ENCODE assay signal across 1 cellular context in the genomic region with DNA sequence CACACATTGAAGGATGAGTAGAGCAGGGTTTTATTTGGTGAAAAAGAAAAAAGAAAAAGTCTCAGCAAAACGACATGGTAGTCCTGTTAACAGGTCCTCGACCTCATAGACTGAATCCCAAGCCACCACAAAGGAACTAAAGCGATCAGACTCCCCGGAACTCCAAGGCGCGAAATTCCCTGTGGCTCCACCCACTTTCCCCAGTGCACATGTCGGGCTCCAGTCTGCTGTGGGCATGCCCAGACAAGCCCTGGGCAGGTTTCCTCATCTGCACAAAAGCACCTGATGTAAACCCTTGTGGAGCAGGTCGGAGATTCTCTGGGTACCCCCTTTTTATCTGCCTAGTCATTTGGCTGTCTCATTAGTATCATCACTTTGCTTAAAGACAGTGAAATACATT.
A peak's percentile ranks its signal among the peaks of the same experiment; 100 is the strongest.
TF ChIP-seq lines count a peak whose summit lies in the region.

No MANE protein-coding gene starts in this region.

TF ChIP-seq in H1, 55 proteins besides CTCF, POLR2A, EP300 and RAD21:
- TF ChIP-seq, protein P1, sequence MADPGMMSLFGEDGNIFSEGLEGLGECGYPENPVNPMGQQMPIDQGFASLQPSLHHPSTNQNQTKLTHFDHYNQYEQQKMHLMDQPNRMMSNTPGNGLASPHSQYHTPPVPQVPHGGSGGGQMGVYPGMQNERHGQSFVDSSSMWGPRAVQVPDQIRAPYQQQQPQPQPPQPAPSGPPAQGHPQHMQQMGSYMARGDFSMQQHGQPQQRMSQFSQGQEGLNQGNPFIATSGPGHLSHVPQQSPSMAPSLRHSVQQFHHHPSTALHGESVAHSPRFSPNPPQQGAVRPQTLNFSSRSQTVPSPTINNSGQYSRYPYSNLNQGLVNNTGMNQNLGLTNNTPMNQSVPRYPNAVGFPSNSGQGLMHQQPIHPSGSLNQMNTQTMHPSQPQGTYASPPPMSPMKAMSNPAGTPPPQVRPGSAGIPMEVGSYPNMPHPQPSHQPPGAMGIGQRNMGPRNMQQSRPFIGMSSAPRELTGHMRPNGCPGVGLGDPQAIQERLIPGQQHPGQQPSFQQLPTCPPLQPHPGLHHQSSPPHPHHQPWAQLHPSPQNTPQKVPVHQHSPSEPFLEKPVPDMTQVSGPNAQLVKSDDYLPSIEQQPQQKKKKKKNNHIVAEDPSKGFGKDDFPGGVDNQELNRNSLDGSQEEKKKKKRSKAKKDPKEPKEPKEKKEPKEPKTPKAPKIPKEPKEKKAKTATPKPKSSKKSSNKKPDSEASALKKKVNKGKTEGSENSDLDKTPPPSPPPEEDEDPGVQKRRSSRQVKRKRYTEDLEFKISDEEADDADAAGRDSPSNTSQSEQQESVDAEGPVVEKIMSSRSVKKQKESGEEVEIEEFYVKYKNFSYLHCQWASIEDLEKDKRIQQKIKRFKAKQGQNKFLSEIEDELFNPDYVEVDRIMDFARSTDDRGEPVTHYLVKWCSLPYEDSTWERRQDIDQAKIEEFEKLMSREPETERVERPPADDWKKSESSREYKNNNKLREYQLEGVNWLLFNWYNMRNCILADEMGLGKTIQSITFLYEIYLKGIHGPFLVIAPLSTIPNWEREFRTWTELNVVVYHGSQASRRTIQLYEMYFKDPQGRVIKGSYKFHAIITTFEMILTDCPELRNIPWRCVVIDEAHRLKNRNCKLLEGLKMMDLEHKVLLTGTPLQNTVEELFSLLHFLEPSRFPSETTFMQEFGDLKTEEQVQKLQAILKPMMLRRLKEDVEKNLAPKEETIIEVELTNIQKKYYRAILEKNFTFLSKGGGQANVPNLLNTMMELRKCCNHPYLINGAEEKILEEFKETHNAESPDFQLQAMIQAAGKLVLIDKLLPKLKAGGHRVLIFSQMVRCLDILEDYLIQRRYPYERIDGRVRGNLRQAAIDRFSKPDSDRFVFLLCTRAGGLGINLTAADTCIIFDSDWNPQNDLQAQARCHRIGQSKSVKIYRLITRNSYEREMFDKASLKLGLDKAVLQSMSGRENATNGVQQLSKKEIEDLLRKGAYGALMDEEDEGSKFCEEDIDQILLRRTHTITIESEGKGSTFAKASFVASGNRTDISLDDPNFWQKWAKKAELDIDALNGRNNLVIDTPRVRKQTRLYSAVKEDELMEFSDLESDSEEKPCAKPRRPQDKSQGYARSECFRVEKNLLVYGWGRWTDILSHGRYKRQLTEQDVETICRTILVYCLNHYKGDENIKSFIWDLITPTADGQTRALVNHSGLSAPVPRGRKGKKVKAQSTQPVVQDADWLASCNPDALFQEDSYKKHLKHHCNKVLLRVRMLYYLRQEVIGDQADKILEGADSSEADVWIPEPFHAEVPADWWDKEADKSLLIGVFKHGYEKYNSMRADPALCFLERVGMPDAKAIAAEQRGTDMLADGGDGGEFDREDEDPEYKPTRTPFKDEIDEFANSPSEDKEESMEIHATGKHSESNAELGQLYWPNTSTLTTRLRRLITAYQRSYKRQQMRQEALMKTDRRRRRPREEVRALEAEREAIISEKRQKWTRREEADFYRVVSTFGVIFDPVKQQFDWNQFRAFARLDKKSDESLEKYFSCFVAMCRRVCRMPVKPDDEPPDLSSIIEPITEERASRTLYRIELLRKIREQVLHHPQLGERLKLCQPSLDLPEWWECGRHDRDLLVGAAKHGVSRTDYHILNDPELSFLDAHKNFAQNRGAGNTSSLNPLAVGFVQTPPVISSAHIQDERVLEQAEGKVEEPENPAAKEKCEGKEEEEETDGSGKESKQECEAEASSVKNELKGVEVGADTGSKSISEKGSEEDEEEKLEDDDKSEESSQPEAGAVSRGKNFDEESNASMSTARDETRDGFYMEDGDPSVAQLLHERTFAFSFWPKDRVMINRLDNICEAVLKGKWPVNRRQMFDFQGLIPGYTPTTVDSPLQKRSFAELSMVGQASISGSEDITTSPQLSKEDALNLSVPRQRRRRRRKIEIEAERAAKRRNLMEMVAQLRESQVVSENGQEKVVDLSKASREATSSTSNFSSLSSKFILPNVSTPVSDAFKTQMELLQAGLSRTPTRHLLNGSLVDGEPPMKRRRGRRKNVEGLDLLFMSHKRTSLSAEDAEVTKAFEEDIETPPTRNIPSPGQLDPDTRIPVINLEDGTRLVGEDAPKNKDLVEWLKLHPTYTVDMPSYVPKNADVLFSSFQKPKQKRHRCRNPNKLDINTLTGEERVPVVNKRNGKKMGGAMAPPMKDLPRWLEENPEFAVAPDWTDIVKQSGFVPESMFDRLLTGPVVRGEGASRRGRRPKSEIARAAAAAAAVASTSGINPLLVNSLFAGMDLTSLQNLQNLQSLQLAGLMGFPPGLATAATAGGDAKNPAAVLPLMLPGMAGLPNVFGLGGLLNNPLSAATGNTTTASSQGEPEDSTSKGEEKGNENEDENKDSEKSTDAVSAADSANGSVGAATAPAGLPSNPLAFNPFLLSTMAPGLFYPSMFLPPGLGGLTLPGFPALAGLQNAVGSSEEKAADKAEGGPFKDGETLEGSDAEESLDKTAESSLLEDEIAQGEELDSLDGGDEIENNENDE (IDR thresholded peaks at IDR 0.05; ENCODE audit: insufficient replicate concordance, low read length), result no peak
- TF ChIP-seq, protein P2, sequence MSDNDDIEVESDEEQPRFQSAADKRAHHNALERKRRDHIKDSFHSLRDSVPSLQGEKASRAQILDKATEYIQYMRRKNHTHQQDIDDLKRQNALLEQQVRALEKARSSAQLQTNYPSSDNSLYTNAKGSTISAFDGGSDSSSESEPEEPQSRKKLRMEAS (IDR thresholded peaks at IDR 0.05), result peak; percentile 83
- TF ChIP-seq SP1 (IDR thresholded peaks at IDR 0.05; ENCODE audit: low read depth, low read length), result no peak
- TF ChIP-seq, protein P3, sequence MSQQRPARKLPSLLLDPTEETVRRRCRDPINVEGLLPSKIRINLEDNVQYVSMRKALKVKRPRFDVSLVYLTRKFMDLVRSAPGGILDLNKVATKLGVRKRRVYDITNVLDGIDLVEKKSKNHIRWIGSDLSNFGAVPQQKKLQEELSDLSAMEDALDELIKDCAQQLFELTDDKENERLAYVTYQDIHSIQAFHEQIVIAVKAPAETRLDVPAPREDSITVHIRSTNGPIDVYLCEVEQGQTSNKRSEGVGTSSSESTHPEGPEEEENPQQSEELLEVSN (IDR thresholded peaks at IDR 0.05), result peak; percentile 77; the same call in 1 of the 2 replicates
